In the genomic region with DNA sequence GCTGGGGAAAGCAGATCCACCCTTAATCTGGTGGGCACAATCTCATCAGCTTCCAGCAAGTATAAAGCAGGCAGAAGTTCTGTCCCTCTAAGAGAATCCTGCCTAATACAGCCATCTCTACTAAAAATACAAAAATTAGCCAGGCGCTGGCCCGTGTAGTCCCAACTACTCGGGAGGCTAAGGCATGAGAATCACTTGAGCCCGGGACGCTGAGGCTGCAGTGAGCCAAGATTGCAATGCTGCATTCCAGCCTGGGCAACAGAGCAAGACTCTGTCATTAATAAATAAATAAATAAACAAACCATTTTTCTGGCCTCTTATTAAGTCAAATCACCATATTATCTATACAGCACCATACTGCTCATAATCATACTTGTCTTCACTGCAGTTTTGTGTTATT, we compare ENCODE assay signal across 17 cellular contexts.
"Had no signal": no experiment of that assay in that cellular context is flagged by ENCODE, and none has a peak within 500 bp of the region (broad histone marks: within the 10 kb centered on the region; RNA-seq: fewer than 3 reads in every experiment).

No MANE protein-coding gene starts in this region.

- H3K9me3 ChIP-seq: prostate gland, right lobe of liver, spleen had no signal

- H3K27ac ChIP-seq: prostate gland, right lobe of liver, spleen had no signal

- DNase-seq: activated CD4-positive, alpha-beta T cell treated with anti-CD3 and anti-CD28 coated beads, Interleukin-2, amount 50 U/mL, for 1 hour; activated CD4-positive, CD25-positive, alpha-beta regulatory T cell; activated effector memory CD4-positive, alpha-beta T cell treated with anti-CD3 and anti-CD28 coated beads, Interleukin-2, amount 50 U/mL, for 16 hours; activated T-cell treated with anti-CD3 and anti-CD28 coated beads, Interleukin-2, amount 50 U/mL, for 1 hour; cortex of kidney; effector CD8-positive, alpha-beta T cell; glutamatergic neuron; occipital lobe; right lobe of liver; spleen; stimulated activated CD4-positive, alpha-beta T cell treated with anti-CD3 and anti-CD28 coated beads, Interleukin-2, amount 100 ng/mL, for 24 hours; stimulated activated naive CD4-positive, alpha-beta T cell treated with Interleukin-2 at 50 U/mL for 16 hours had no signal

- H3K27ac Mint-ChIP-seq: nephron; T-helper 1 cell treated with Interleukin-12 subunit alpha and Interleukin-12 subunit beta and Interleukin-4 antibody, amounts not matched to agents 30 μg/mL and 1 μg/mL, for 36 hours had no signal

- H3K4me1 ChIP-seq: prostate gland had no signal

- H3K9me3 Mint-ChIP-seq: nephron; T-helper 1 cell treated with Interleukin-12 subunit alpha and Interleukin-12 subunit beta and Interleukin-4 antibody, amounts not matched to agents 30 μg/mL and 1 μg/mL, for 36 hours had no signal

- H3K27me3 Mint-ChIP-seq: activated naive CD8-positive, alpha-beta T cell had no signal

- H3K36me3 Mint-ChIP-seq: activated naive CD8-positive, alpha-beta T cell had no signal

- H3K4me3 ChIP-seq: lung, prostate gland, right lobe of liver, spleen had no signal

- H3K4me3 Mint-ChIP-seq: activated naive CD8-positive, alpha-beta T cell; nephron; T-helper 1 cell treated with Interleukin-12 subunit alpha and Interleukin-12 subunit beta and Interleukin-4 antibody, amounts not matched to agents 30 μg/mL and 1 μg/mL, for 36 hours had no signal

- H3K36me3 ChIP-seq: prostate gland, right lobe of liver, spleen had no signal

- H3K27me3 ChIP-seq: right lobe of liver, spleen had no signal
